ENCODE assay signal across 8 cellular contexts in genomic region chr11:2399488-2400068, GRCh38. TPM values are rescaled to one million over a fixed set of nuclear protein-coding genes. Genes with fewer than 3 reads are reported as not detected.
A peak's percentile ranks its signal among the peaks of the same experiment; 100 is the strongest.
DNase-seq lines count a peak whose midpoint lies in the region; ATAC-seq and TF ChIP-seq lines count a peak whose summit lies in the region.

No MANE protein-coding gene starts in this region.

- H3K9me3 ChIP-seq in mucosa of descending colon (no peaks in the 10 kb centered on the region), vagina (no peaks in the 10 kb centered on the region)

- no peak for TF ChIP-seq CTCF in AG04449 (IDR thresholded peaks at IDR 0.05; ENCODE audit: insufficient read depth, low read length, missing control alignments)
- no peak for TF ChIP-seq CTCF in mucosa of descending colon (IDR thresholded peaks at IDR 0.05)
- TF ChIP-seq CTCF in vagina (IDR thresholded peaks at IDR 0.05) = no peak

- H3K4me3 ChIP-seq in AG04449 (ENCODE audit: low read depth, low read length) = peak overlapping the region; percentile 75
- peak overlapping the region; percentile 90 for H3K4me3 ChIP-seq in mucosa of descending colon
- peak overlapping the region; percentile 82 to 87 for H3K4me3 ChIP-seq in vagina

- no peak for TF ChIP-seq POLR2A in vagina (IDR thresholded peaks at IDR 0.05)

- H3K4me1 ChIP-seq in mucosa of descending colon (ENCODE audit: low read depth) = peaks cover 23% of the 10 kb centered on the region
- H3K4me1 ChIP-seq in vagina = peaks cover 37% of the 10 kb centered on the region

- H3K27me3 ChIP-seq in vagina = no peaks in the 10 kb centered on the region

- DNase-seq in AG04449 (ENCODE audit: low read depth, low spot score) (no peak), OCI-M1 (lab: John Stamatoyannopoulos, UW) (peak; percentile 58), mucosa of descending colon (peak in 1 of 3 donors; percentile 40), vagina (ENCODE audit: extremely low spot score in 2 of 2) (no peak), NCI-H226 (no peak), SKM-1 treated with dmso at 0.1 percent for 144 hours (lab: John Stamatoyannopoulos, UW; ENCODE audit: unreplicated experiment) (no peak)

- CTCF ChIA-PET in AG04449 (lab: Yijun Ruan, JAX) = interaction anchor here (0.8 to 9.0 kb wide), 9 partner anchors 9 to 530 kb away, joined by 3 to 70 read pairs (median 5); partner anchors contain the start of genes C11orf21 and TSPAN32

- intact Hi-C loops in mucosa of descending colon (cut with DNase I, micrococcal nuclease) = no loop called here
- intact Hi-C loops in vagina (cut with DNase I) = loop anchor here (5.0 kb wide), 1 partner anchor 92 kb away; no protein-coding TSS in a partner anchor

- POLR2A ChIA-PET in AG04449 (lab: Yijun Ruan, JAX) = interaction anchor here (0.7 to 4.3 kb wide), 5 partner anchors 12 to 503 kb away, joined by 3 to 32 read pairs (median 3); partner anchors contain the start of gene CD81

- H3K27ac ChIP-seq in cingulate gyrus (ENCODE audit: low read depth, low read length) (peak overlapping the region; percentile 99), vagina (peak overlapping the region; percentile 96)

- ATAC-seq in GM19351 (IDR thresholded peaks at IDR 0.05; ENCODE audit: unreplicated experiment) = peak; percentile 11
- ATAC-seq in mucosa of descending colon = peak; percentile 9

- H3K36me3 ChIP-seq in mucosa of descending colon (ENCODE audit: low read depth) (peaks cover 6% of the 10 kb centered on the region), vagina (peaks cover 0 to 53% of the 10 kb centered on the region in 2 donors)

RNA-seq across cellular contexts. Expression of gene TSSC4, which starts 1.0 kb away (rescaled TPM):
- total RNA-seq in mucosa of descending colon (10 to 100 TPM; 33.9 to 58.8 (median 39.2) TPM), vagina (37.6 TPM)

RNA-seq across cellular contexts. Expression of gene CD81, which starts 22.5 kb away (rescaled TPM):
- total RNA-seq in mucosa of descending colon (100 to 1,000 TPM in 2 of 3 donors, 10 to 100 TPM in 1; 98.7 to 551 (median 186) TPM), vagina (526 TPM)

RNA-seq across cellular contexts. Expression of gene TRPM5, which starts 44.7 kb away (rescaled TPM):
- 1 to 10 TPM; 2.2 to 3.7 (median 2.5) TPM for total RNA-seq in mucosa of descending colon
- total RNA-seq in vagina = not detected

RNA-seq across cellular contexts. Expression of gene KCNQ1, which starts 45.2 kb away (rescaled TPM):
- total RNA-seq in mucosa of descending colon (10 to 100 TPM; 15.5 to 44.7 (median 37.4) TPM), vagina (2.7 TPM)
